8 cellular contexts compared by ENCODE assay signal in the genomic region with DNA sequence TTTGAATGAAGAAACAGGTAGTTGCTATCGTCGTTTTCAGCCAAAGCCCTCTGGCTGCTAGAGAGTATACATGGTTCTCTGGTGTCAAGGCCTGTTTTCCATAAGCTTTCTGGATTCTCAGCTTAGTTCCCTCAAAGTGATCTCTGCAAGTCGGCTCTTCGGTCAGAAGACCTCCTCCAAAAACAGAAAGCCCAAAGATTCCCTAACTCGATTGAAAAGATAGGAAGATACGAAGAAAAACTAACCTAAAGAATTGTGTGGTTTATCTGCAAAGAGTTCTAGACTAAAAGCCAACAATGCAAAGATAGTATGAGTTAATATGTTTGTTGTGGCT. TPM values are rescaled to one million over a fixed set of nuclear protein-coding genes. Genes with fewer than 3 reads are reported as not detected.
A peak's percentile ranks its signal among the peaks of the same experiment; 100 is the strongest.
DNase-seq lines count a peak whose midpoint lies in the region; TF ChIP-seq lines count a peak whose summit lies in the region.

No MANE protein-coding gene starts in this region.

- no peak for TF ChIP-seq POLR2A in suprapubic skin (IDR thresholded peaks at IDR 0.05)

- H3K4me3 ChIP-seq in KMS-11 (IDR thresholded peaks at IDR 0.05; ENCODE audit: insufficient read depth, low read depth, low read length) (no peak overlapping the region), astrocyte of the cerebellum (ENCODE audit: low read depth, low read length) (peak overlapping the region; percentile 90), kidney epithelial cell (ENCODE audit: low read depth, low read length) (peak overlapping the region; percentile 97), suprapubic skin (peak overlapping the region; percentile 71)

- H3K4me1 Mint-ChIP-seq in activated CD4-positive, alpha-beta T cell treated with anti-CD3 and anti-CD28 coated beads, Interleukin-2, amount 10 ng/mL, durations not matched to agents 7 days and 5 days = peaks cover 37% of the 10 kb centered on the region

- CTCF ChIA-PET in activated CD4-positive, alpha-beta T cell treated with anti-CD3 and anti-CD28 coated beads, Interleukin-2, amount 10 ng/mL, durations not matched to agents 7 days and 5 days (lab: Charles Lee) = no interaction called here

- no peak for DNase-seq in activated CD4-positive, alpha-beta T cell treated with anti-CD3 and anti-CD28 coated beads, Interleukin-2, amount 10 ng/mL, durations not matched to agents 7 days and 5 days
- DNase-seq in activated CD4-positive, alpha-beta T cell treated with anti-CD3 and anti-CD28 coated beads for 4 hours = no peak
- DNase-seq in astrocyte of the cerebellum (ENCODE audit: low read depth) (no peak), kidney epithelial cell (ENCODE audit: low read depth) (no peak), suprapubic skin (ENCODE audit: low spot score in 2 of 2) (no peak), activated gamma-delta T cell treated with Interleukin-2 at 50 U/mL for 16 hours (no peak)
- no peak for DNase-seq in activated CD4-positive, CD25-positive, alpha-beta regulatory T cell (lab: John Stamatoyannopoulos, UW)

- peak overlapping the region; percentile 94 for H2AFZ ChIP-seq in KMS-11 (ENCODE audit: low read depth)

- H3K27me3 ChIP-seq in KMS-11 (ENCODE audit: insufficient read depth, low read depth) = no peaks in the 10 kb centered on the region
- H3K27me3 ChIP-seq in kidney epithelial cell (ENCODE audit: control insufficient read depth, insufficient read depth, low read length) = no peaks in the 10 kb centered on the region
- H3K27me3 ChIP-seq in suprapubic skin = no peaks in the 10 kb centered on the region

- in situ Hi-C loops in astrocyte of the cerebellum (cut with HindIII; ENCODE audit: low sequenced_read_pairs) = no loop called here

- H3K36me3 Mint-ChIP-seq in activated CD4-positive, alpha-beta T cell treated with anti-CD3 and anti-CD28 coated beads, Interleukin-2, amount 10 ng/mL, durations not matched to agents 7 days and 5 days (ENCODE audit: low read depth) = peaks cover 15% of the 10 kb centered on the region

- no peaks in the 10 kb centered on the region for H3K27me3 Mint-ChIP-seq in activated CD4-positive, alpha-beta T cell treated with anti-CD3 and anti-CD28 coated beads, Interleukin-2, amount 10 ng/mL, durations not matched to agents 7 days and 5 days

- H3K4me2 ChIP-seq in KMS-11 = peak overlapping the region; percentile 88

- H3K4me1 ChIP-seq in KMS-11 (ENCODE audit: low read depth, poor library complexity, severe bottlenecking) (peaks cover 16% of the 10 kb centered on the region), suprapubic skin (peaks cover 27% of the 10 kb centered on the region)

- TF ChIP-seq CTCF in KMS-11 (conservative IDR thresholded peaks at IDR 0.05; ENCODE audit: low read depth, low read length) (no peak), astrocyte of the cerebellum (IDR thresholded peaks at IDR 0.05; ENCODE audit: low read depth, low read length, missing control alignments) (no peak), kidney epithelial cell (IDR thresholded peaks at IDR 0.05; ENCODE audit: insufficient read depth, low read length, poor library complexity, severe bottlenecking) (no peak), suprapubic skin (IDR thresholded peaks at IDR 0.05) (no peak)

- H3K27ac ChIP-seq in KMS-11 (peak overlapping the region; percentile 83), suprapubic skin (peak overlapping the region; percentile 88)

- H3K9ac ChIP-seq in KMS-11 = peak overlapping the region; percentile 86

- H3K9me3 ChIP-seq in suprapubic skin = no peaks in the 10 kb centered on the region

- POLR2A ChIA-PET in activated CD4-positive, alpha-beta T cell treated with anti-CD3 and anti-CD28 coated beads, Interleukin-2, amount 10 ng/mL, durations not matched to agents 7 days and 5 days (lab: Charles Lee) = no interaction called here

- 6% methylated on average over 6 of the region's 6 CpGs for WGBS in suprapubic skin

- peaks cover 40% of the 10 kb centered on the region for H3K79me2 ChIP-seq in KMS-11 (ENCODE audit: insufficient read depth, low read depth)

- H3K36me3 ChIP-seq in KMS-11 (ENCODE audit: insufficient read depth) = no peaks in the 10 kb centered on the region
- no peaks in the 10 kb centered on the region for H3K36me3 ChIP-seq in kidney epithelial cell (ENCODE audit: control insufficient read depth, insufficient read depth, low read length)
- H3K36me3 ChIP-seq in suprapubic skin = no peaks in the 10 kb centered on the region

- H3K9me3 Mint-ChIP-seq in activated CD4-positive, alpha-beta T cell treated with anti-CD3 and anti-CD28 coated beads, Interleukin-2, amount 10 ng/mL, durations not matched to agents 7 days and 5 days = no peaks in the 10 kb centered on the region

- no peaks in the 10 kb centered on the region for H4K20me1 ChIP-seq in KMS-11 (ENCODE audit: insufficient read depth)

- H3K4me3 Mint-ChIP-seq in activated CD4-positive, alpha-beta T cell treated with anti-CD3 and anti-CD28 coated beads, Interleukin-2, amount 10 ng/mL, durations not matched to agents 7 days and 5 days = peak overlapping the region; percentile 93

- peak overlapping the region; percentile 100 for H3K27ac Mint-ChIP-seq in activated CD4-positive, alpha-beta T cell treated with anti-CD3 and anti-CD28 coated beads, Interleukin-2, amount 10 ng/mL, durations not matched to agents 7 days and 5 days

- no peak for TF ChIP-seq EP300 in suprapubic skin (IDR thresholded peaks at IDR 0.05)

RNA-seq across cellular contexts. Expression of a gene that starts 0.5 kb away (rescaled TPM):
- total RNA-seq in activated CD4-positive, alpha-beta T cell treated with anti-CD3 and anti-CD28 coated beads, Interleukin-2, amount 10 ng/mL, durations not matched to agents 7 days and 5 days = 10 to 100 TPM; 54.3 to 55.3 TPM
- total RNA-seq in kidney epithelial cell (41.9 and 43.1 TPM in 2 replicates), suprapubic skin (10 to 100 TPM; 25.9 to 40.9 (median 31.3) TPM)
